ENCODE assay signal across 1 cellular context in genomic region chr1:205318231-205318991, GRCh38.
TF ChIP-seq lines count a peak whose summit lies in the region.

No MANE protein-coding gene starts in this region.

TF ChIP-seq in GM23338, 12 proteins besides CTCF, POLR2A, EP300 and RAD21 (continued from another document):
- TF ChIP-seq ZNF462 (CRISPR knock-in tag; IDR thresholded peaks at IDR 0.05) = no peak
TF ChIP-seq in GM23338: peak in this region for 0.
